Comparison of ENCODE assay signal across 1 cellular context in the genomic region with DNA sequence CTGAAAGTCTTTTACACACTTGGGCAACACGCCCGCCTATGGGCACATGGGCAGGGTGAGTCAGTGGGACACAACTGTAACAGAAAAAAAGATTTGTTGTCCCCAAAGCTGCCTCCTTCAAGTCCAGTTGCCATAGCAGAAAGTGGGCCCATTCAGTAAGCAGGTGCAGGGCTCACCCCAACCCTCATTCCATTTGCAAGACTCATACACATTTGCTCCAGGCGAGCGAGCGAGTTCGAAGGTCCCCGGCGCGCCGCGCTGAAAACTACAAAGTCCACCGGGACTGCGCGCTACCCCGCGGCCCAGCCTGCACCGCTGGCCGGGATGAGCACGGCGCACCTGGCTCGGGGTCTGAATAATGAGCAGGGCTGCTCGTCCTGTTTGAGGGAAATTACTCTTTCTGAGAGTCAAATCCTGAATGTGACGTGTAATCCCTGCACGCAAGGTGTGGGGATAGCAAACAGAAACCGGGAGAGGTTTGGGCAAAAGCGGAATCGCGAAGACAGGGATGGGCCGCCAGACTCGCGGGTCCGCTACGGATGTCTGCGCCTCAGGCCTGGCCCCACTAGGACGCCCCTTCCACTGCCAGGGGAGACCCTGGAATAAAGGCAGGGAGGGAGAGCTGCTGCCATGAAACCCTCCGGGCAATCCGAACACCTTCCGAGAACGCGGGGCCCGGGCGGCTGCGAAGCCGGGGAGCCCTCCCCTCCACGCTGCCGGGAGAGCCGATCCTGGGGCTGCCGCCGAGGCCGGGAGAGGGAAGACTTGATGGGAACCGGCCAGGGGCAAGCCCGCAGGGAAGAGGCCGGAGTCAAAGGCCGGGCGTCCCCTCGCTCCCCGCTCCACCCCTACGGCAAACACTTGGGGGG.
TF ChIP-seq lines count a peak whose summit lies in the region.

No MANE protein-coding gene starts in this region.

TF ChIP-seq in HepG2, 621 proteins besides CTCF, POLR2A, EP300 and RAD21 (continued from another document and continues in another):
- TF ChIP-seq FOXA1 (IDR thresholded peaks at IDR 0.05) (no peak), FOXA1 (CRISPR knock-in tag; IDR thresholded peaks at IDR 0.05) (no peak), ZSCAN20 (CRISPR knock-in tag; IDR thresholded peaks at IDR 0.05; ENCODE audit: borderline replicate concordance) (peak; percentile 59; the same call in 1 of the 2 replicates), TBX2 (CRISPR knock-in tag; IDR thresholded peaks at IDR 0.05; ENCODE audit: borderline replicate concordance) (peak; percentile 53; the same call in 1 of the 2 replicates), ZNF367 (CRISPR knock-in tag; IDR thresholded peaks at IDR 0.05; ENCODE audit: borderline replicate concordance) (no peak; the same call in 1 of the 2 replicates), MTA1 (CRISPR knock-in tag; IDR thresholded peaks at IDR 0.05; ENCODE audit: borderline replicate concordance) (peak; percentile 56; the same call in 1 of the 2 replicates), NBN (conservative IDR thresholded peaks at IDR 0.05) (no peak), ZMYM3 (CRISPR knock-in tag; IDR thresholded peaks at IDR 0.05) (0 out of 2 replicates have a peak, but pooled peaks have one; percentile 17), SPEN (CRISPR knock-in tag; IDR thresholded peaks at IDR 0.05; ENCODE audit: low read depth) (peak; percentile 73), ZNF263 (CRISPR knock-in tag; IDR thresholded peaks at IDR 0.05) (peak; percentile 78), ZMAT3 (CRISPR knock-in tag; conservative IDR thresholded peaks at IDR 0.05) (peak; percentile 38; the same call in 1 of the 2 replicates), ZNF75D (CRISPR knock-in tag; IDR thresholded peaks at IDR 0.05; ENCODE audit: borderline replicate concordance) (no peak), ZNF83 (CRISPR knock-in tag; IDR thresholded peaks at IDR 0.05; ENCODE audit: borderline replicate concordance) (0 out of 2 replicates have a peak, but pooled peaks have one; percentile 21), LCORL (IDR thresholded peaks at IDR 0.05) (no peak), LCORL (CRISPR knock-in tag; IDR thresholded peaks at IDR 0.05) (peak; percentile 90), YEATS2 (CRISPR knock-in tag; IDR thresholded peaks at IDR 0.05; ENCODE audit: borderline replicate concordance) (no peak), MBNL3 (CRISPR knock-in tag; conservative IDR thresholded peaks at IDR 0.05) (no peak), SAFB2 (CRISPR knock-in tag; IDR thresholded peaks at IDR 0.05; ENCODE audit: borderline replicate concordance, low read depth) (no peak; the same call in 1 of the 2 replicates), ISL2 (CRISPR knock-in tag; IDR thresholded peaks at IDR 0.05) (no peak), KLF16 (CRISPR knock-in tag; IDR thresholded peaks at IDR 0.05) (0 out of 4 replicates have a peak, but pooled peaks of 1 of the 2 experiments have one; percentile 20)
- TF ChIP-seq, protein P1, sequence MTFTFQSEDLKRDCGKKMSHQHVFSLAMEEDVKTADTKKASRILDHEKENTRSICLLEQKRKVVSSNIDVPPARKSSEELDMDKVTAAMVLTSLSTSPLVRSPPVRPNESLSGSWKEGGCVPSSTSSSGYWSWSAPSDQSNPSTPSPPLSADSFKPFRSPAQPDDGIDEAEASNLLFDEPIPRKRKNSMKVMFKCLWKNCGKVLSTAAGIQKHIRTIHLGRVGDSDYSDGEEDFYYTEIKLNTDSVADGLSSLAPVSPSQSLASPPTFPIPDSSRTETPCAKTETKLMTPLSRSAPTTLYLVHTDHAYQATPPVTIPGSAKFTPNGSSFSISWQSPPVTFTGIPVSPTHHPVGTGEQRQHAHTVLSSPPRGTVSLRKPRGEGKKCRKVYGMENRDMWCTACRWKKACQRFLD (CRISPR knock-in tag; IDR thresholded peaks at IDR 0.05; ENCODE audit: borderline replicate concordance) = 0 out of 2 replicates have a peak, but pooled peaks have one; percentile 60
- TF ChIP-seq, protein P2, sequence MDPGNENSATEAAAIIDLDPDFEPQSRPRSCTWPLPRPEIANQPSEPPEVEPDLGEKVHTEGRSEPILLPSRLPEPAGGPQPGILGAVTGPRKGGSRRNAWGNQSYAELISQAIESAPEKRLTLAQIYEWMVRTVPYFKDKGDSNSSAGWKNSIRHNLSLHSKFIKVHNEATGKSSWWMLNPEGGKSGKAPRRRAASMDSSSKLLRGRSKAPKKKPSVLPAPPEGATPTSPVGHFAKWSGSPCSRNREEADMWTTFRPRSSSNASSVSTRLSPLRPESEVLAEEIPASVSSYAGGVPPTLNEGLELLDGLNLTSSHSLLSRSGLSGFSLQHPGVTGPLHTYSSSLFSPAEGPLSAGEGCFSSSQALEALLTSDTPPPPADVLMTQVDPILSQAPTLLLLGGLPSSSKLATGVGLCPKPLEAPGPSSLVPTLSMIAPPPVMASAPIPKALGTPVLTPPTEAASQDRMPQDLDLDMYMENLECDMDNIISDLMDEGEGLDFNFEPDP (CRISPR knock-in tag; conservative IDR thresholded peaks at IDR 0.05) = no peak
- TF ChIP-seq, protein P3, sequence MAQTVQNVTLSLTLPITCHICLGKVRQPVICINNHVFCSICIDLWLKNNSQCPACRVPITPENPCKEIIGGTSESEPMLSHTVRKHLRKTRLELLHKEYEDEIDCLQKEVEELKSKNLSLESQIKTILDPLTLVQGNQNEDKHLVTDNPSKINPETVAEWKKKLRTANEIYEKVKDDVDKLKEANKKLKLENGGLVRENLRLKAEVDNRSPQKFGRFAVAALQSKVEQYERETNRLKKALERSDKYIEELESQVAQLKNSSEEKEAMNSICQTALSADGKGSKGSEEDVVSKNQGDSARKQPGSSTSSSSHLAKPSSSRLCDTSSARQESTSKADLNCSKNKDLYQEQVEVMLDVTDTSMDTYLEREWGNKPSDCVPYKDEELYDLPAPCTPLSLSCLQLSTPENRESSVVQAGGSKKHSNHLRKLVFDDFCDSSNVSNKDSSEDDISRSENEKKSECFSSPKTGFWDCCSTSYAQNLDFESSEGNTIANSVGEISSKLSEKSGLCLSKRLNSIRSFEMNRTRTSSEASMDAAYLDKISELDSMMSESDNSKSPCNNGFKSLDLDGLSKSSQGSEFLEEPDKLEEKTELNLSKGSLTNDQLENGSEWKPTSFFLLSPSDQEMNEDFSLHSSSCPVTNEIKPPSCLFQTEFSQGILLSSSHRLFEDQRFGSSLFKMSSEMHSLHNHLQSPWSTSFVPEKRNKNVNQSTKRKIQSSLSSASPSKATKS (CRISPR knock-in tag; IDR thresholded peaks at IDR 0.05) = no peak
- TF ChIP-seq, protein P4, sequence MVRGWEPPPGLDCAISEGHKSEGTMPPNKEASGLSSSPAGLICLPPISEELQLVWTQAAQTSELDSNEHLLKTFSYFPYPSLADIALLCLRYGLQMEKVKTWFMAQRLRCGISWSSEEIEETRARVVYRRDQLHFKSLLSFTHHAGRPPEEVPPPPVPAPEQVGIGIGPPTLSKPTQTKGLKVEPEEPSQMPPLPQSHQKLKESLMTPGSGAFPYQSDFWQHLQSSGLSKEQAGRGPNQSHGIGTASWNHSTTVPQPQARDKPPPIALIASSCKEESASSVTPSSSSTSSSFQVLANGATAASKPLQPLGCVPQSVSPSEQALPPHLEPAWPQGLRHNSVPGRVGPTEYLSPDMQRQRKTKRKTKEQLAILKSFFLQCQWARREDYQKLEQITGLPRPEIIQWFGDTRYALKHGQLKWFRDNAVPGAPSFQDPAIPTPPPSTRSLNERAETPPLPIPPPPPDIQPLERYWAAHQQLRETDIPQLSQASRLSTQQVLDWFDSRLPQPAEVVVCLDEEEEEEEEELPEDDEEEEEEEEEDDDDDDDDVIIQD (CRISPR knock-in tag; IDR thresholded peaks at IDR 0.05; ENCODE audit: low read depth) = no peak; the same call in 1 of the 2 replicates
- TF ChIP-seq, protein P5, sequence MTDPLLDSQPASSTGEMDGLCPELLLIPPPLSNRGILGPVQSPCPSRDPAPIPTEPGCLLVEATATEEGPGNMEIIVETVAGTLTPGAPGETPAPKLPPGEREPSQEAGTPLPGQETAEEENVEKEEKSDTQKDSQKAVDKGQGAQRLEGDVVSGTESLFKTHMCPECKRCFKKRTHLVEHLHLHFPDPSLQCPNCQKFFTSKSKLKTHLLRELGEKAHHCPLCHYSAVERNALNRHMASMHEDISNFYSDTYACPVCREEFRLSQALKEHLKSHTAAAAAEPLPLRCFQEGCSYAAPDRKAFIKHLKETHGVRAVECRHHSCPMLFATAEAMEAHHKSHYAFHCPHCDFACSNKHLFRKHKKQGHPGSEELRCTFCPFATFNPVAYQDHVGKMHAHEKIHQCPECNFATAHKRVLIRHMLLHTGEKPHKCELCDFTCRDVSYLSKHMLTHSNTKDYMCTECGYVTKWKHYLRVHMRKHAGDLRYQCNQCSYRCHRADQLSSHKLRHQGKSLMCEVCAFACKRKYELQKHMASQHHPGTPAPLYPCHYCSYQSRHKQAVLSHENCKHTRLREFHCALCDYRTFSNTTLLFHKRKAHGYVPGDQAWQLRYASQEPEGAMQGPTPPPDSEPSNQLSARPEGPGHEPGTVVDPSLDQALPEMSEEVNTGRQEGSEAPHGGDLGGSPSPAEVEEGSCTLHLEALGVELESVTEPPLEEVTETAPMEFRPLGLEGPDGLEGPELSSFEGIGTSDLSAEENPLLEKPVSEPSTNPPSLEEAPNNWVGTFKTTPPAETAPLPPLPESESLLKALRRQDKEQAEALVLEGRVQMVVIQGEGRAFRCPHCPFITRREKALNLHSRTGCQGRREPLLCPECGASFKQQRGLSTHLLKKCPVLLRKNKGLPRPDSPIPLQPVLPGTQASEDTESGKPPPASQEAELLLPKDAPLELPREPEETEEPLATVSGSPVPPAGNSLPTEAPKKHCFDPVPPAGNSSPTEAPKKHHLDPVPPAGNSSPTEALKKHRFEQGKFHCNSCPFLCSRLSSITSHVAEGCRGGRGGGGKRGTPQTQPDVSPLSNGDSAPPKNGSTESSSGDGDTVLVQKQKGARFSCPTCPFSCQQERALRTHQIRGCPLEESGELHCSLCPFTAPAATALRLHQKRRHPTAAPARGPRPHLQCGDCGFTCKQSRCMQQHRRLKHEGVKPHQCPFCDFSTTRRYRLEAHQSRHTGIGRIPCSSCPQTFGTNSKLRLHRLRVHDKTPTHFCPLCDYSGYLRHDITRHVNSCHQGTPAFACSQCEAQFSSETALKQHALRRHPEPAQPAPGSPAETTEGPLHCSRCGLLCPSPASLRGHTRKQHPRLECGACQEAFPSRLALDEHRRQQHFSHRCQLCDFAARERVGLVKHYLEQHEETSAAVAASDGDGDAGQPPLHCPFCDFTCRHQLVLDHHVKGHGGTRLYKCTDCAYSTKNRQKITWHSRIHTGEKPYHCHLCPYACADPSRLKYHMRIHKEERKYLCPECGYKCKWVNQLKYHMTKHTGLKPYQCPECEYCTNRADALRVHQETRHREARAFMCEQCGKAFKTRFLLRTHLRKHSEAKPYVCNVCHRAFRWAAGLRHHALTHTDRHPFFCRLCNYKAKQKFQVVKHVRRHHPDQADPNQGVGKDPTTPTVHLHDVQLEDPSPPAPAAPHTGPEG (CRISPR knock-in tag; IDR thresholded peaks at IDR 0.05) = no peak; the same call in 1 of the 2 replicates
- TF ChIP-seq, protein P6, sequence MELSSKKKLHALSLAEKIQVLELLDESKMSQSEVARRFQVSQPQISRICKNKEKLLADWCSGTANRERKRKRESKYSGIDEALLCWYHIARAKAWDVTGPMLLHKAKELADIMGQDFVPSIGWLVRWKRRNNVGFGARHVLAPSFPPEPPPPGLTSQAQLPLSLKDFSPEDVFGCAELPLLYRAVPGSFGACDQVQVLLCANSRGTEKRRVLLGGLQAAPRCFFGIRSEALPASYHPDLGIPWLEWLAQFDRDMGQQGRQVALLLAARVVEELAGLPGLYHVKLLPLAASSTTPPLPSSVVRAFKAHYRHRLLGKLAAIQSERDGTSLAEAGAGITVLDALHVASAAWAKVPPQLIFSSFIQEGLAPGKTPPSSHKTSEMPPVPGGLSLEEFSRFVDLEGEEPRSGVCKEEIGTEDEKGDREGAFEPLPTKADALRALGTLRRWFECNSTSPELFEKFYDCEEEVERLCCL (CRISPR knock-in tag; IDR thresholded peaks at IDR 0.05; ENCODE audit: borderline replicate concordance) = no peak
- TF ChIP-seq, protein P7, sequence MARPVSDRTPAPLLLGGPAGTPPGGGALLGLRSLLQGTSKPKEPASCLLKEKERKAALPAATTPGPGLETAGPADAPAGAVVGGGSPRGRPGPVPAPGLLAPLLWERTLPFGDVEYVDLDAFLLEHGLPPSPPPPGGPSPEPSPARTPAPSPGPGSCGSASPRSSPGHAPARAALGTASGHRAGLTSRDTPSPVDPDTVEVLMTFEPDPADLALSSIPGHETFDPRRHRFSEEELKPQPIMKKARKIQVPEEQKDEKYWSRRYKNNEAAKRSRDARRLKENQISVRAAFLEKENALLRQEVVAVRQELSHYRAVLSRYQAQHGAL (CRISPR knock-in tag; IDR thresholded peaks at IDR 0.05; ENCODE audit: not compliant biosample characterization) = no peak
- TF ChIP-seq, protein P8, sequence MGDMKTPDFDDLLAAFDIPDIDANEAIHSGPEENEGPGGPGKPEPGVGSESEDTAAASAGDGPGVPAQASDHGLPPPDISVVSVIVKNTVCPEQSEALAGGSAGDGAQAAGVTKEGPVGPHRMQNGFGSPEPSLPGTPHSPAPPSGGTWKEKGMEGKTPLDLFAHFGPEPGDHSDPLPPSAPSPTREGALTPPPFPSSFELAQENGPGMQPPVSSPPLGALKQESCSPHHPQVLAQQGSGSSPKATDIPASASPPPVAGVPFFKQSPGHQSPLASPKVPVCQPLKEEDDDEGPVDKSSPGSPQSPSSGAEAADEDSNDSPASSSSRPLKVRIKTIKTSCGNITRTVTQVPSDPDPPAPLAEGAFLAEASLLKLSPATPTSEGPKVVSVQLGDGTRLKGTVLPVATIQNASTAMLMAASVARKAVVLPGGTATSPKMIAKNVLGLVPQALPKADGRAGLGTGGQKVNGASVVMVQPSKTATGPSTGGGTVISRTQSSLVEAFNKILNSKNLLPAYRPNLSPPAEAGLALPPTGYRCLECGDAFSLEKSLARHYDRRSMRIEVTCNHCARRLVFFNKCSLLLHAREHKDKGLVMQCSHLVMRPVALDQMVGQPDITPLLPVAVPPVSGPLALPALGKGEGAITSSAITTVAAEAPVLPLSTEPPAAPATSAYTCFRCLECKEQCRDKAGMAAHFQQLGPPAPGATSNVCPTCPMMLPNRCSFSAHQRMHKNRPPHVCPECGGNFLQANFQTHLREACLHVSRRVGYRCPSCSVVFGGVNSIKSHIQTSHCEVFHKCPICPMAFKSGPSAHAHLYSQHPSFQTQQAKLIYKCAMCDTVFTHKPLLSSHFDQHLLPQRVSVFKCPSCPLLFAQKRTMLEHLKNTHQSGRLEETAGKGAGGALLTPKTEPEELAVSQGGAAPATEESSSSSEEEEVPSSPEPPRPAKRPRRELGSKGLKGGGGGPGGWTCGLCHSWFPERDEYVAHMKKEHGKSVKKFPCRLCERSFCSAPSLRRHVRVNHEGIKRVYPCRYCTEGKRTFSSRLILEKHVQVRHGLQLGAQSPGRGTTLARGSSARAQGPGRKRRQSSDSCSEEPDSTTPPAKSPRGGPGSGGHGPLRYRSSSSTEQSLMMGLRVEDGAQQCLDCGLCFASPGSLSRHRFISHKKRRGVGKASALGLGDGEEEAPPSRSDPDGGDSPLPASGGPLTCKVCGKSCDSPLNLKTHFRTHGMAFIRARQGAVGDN (CRISPR knock-in tag; IDR thresholded peaks at IDR 0.05) = peak; percentile 86
